8 cellular contexts compared by ENCODE assay signal in the genomic region with DNA sequence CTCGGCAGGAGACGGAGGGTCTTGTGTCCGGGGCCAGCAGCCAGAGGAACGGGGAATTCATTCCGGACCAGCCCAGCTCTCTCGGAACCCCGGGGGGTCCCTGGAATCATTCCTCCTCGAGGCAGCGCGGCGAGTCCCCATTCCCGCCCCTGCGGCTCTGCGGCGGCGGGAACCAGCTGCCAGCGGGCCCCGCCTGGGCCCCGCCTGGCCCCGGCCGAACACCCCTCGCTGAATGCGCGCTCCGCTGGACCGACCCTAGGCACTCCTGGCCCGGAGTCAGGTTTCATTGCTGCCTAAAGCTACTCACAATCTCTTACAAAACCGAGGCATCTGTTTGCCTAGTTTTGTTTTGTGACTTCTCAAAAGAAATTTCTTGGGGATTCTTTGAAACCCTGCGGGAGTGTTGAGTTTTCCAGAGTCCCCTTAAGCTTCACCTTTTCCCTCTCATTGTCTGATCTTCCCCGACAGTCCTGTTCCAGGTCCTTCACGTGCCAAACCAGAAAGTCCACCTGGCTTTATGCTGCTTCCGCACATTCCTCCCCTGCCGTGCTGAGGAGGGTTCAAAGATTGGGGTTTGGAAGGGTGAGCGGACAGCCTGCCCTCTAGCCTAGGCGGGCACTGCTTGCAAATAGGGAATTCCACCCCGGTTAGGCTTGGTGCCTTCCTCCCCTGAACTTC. TPM values are rescaled to one million over a fixed set of nuclear protein-coding genes. Genes with fewer than 3 reads are reported as not detected.
A peak's percentile ranks its signal among the peaks of the same experiment; 100 is the strongest.
DNase-seq lines count a peak whose midpoint lies in the region; ATAC-seq and TF ChIP-seq lines count a peak whose summit lies in the region.

No MANE protein-coding gene starts in this region.

- H3K27ac ChIP-seq in KOPT-K1 (ENCODE audit: low read depth, low read length, poor library complexity, severe bottlenecking): peak overlapping the region; percentile 45
- H3K27ac ChIP-seq in hepatocyte: peak overlapping the region; percentile 95

- H3K27ac Mint-ChIP-seq in activated naive CD8-positive, alpha-beta T cell treated with anti-CD3 and anti-CD28 coated beads, Interleukin-2, amount 10 ng/mL, durations not matched to agents 7 days and 5 days: peak overlapping the region; percentile 77

- peak overlapping the region; percentile 91 for H3K4me3 Mint-ChIP-seq in activated naive CD8-positive, alpha-beta T cell treated with anti-CD3 and anti-CD28 coated beads, Interleukin-2, amount 10 ng/mL, durations not matched to agents 7 days and 5 days

- H3K4me1 ChIP-seq in hepatocyte (ENCODE audit: insufficient read depth): peaks cover 35% of the 10 kb centered on the region

- H3K4me2 ChIP-seq in hepatocyte: peak overlapping the region; percentile 83

- no peaks in the 10 kb centered on the region for H3K27me3 ChIP-seq in hepatocyte

- H4K20me1 ChIP-seq in hepatocyte (ENCODE audit: insufficient read depth, poor library complexity, severe bottlenecking): peaks cover 2% of the 10 kb centered on the region

- intact Hi-C loops in sciatic nerve (cut with DNase I): loop anchor here (10.0 kb wide), 1 partner anchor 132 kb away; no protein-coding TSS in a partner anchor

- no peaks in the 10 kb centered on the region for H3K9me2 ChIP-seq in hepatocyte (replicated peaks; ENCODE audit: insufficient read depth)

- peak; percentile 32 for DNase-seq in GM10248 (ENCODE audit: extremely low spot score)
- DNase-seq in activated naive CD8-positive, alpha-beta T cell treated with anti-CD3 and anti-CD28 coated beads, Interleukin-2, amount 10 ng/mL, durations not matched to agents 7 days and 5 days: no peak
- DNase-seq in hepatocyte (ENCODE audit: low spot score): peak; percentile 64
- DNase-seq in sciatic nerve (ENCODE audit: low spot score): peak; percentile 67
- DNase-seq in NCI-H524 treated with DMSO at 0.1 percent for 48 hours (lab: John Stamatoyannopoulos, UW): no peak
- no peak for DNase-seq in effector CD8-positive, alpha-beta T cell (lab: John Stamatoyannopoulos, UW)

- H3K79me2 ChIP-seq in hepatocyte: peaks cover 51% of the 10 kb centered on the region

- ATAC-seq in GM21717 (IDR thresholded peaks at IDR 0.05; ENCODE audit: unreplicated experiment) (peak; percentile 33), sciatic nerve (peak; percentile 45)
- ATAC-seq in activated naive CD8-positive, alpha-beta T cell treated with anti-CD3 and anti-CD28 coated beads, Interleukin-2, amount 10 ng/mL, durations not matched to agents 7 days and 5 days (ENCODE audit: low read depth): peak; percentile 35

- H3K36me3 ChIP-seq in KOPT-K1 (ENCODE audit: insufficient read depth, low read length) (no peaks in the 10 kb centered on the region), hepatocyte (replicated peaks; ENCODE audit: insufficient read depth, low read depth) (no peaks in the 10 kb centered on the region)

- peak overlapping the region; percentile 86 for H3K4me3 ChIP-seq in hepatocyte

- CTCF ChIA-PET in GM10248 (lab: Yijun Ruan, JAX): interaction anchor here (0.8 to 4.1 kb wide), 15 partner anchors 8 to 134 kb away, joined by 3 to 31 read pairs (median 4); no protein-coding TSS in a partner anchor

- H3K4me1 Mint-ChIP-seq in activated naive CD8-positive, alpha-beta T cell treated with anti-CD3 and anti-CD28 coated beads, Interleukin-2, amount 10 ng/mL, durations not matched to agents 7 days and 5 days: peaks cover 17% of the 10 kb centered on the region

- POLR2A ChIA-PET in GM10248 (lab: Yijun Ruan, JAX): interaction anchor here (0.8 to 1.1 kb wide), 2 partner anchors 11 to 48 kb away, joined by 3 read pairs; partner anchors contain the start of gene PRMT9
- POLR2A ChIA-PET in activated naive CD8-positive, alpha-beta T cell treated with anti-CD3 and anti-CD28 coated beads, Interleukin-2, amount 10 ng/mL, durations not matched to agents 7 days and 5 days (lab: Charles Lee): interaction anchor here (0.8 to 1.8 kb wide), 7 partner anchors 10 to 710 kb away, joined by 3 to 8 read pairs (median 4); partner anchors contain the start of genes NR3C2, PRMT9 and TMEM184C

- peaks cover 29% of the 10 kb centered on the region for H3K27me3 Mint-ChIP-seq in activated naive CD8-positive, alpha-beta T cell treated with anti-CD3 and anti-CD28 coated beads, Interleukin-2, amount 10 ng/mL, durations not matched to agents 7 days and 5 days

- WGBS in hepatocyte (ENCODE audit: low lambda C conversion rate, missing lambda C conversion rate): under 1% methylated on average over 28 of the region's 36 CpGs

- peaks cover 1% of the 10 kb centered on the region for H3K36me3 Mint-ChIP-seq in activated naive CD8-positive, alpha-beta T cell treated with anti-CD3 and anti-CD28 coated beads, Interleukin-2, amount 10 ng/mL, durations not matched to agents 7 days and 5 days

- TF ChIP-seq CTCF in GM10248 (IDR thresholded peaks at IDR 0.05; ENCODE audit: control extremely low read depth, extremely low read depth, low read depth, missing control alignments) (no peak), hepatocyte (IDR thresholded peaks at IDR 0.05; ENCODE audit: poor library complexity) (no peak)

- H2AFZ ChIP-seq in hepatocyte: peak overlapping the region; percentile 91

- no peaks in the 10 kb centered on the region for H3K9me3 ChIP-seq in KOPT-K1 (ENCODE audit: insufficient read depth, low read length, poor library complexity, severe bottlenecking)
- H3K9me3 ChIP-seq in hepatocyte (ENCODE audit: low read depth): no peaks in the 10 kb centered on the region

- no peaks in the 10 kb centered on the region for H3K9me3 Mint-ChIP-seq in activated naive CD8-positive, alpha-beta T cell treated with anti-CD3 and anti-CD28 coated beads, Interleukin-2, amount 10 ng/mL, durations not matched to agents 7 days and 5 days

RNA-seq across cellular contexts. Expression of gene ARHGAP10, which starts 0.8 kb away (rescaled TPM):
- total RNA-seq in activated naive CD8-positive, alpha-beta T cell treated with anti-CD3 and anti-CD28 coated beads, Interleukin-2, amount 10 ng/mL, durations not matched to agents 7 days and 5 days: 1 to 10 TPM; 6.5 to 6.6 TPM
- total RNA-seq in hepatocyte: 23.4 and 24.8 TPM in 2 replicates
- polyA plus RNA-seq in hepatocyte: 16.8 and 26.5 TPM in 2 replicates
- total RNA-seq in sciatic nerve: 89.2 TPM

RNA-seq across cellular contexts. Expression of gene PRMT9, which starts 48.7 kb away (rescaled TPM):
- total RNA-seq in activated naive CD8-positive, alpha-beta T cell treated with anti-CD3 and anti-CD28 coated beads, Interleukin-2, amount 10 ng/mL, durations not matched to agents 7 days and 5 days: 10 to 100 TPM; 12.0 to 12.5 TPM
- 11.0 and 16.3 TPM in 2 replicates for total RNA-seq in hepatocyte
- polyA plus RNA-seq in hepatocyte: 6.0 and 6.2 TPM in 2 replicates
- total RNA-seq in sciatic nerve: 12.9 TPM

Comparison
In these comparisons a context has a peak if more than half of its experiments do, and no peak if none do; other contexts are left out.
1. DNase-seq: peak in GM10248 (single experiment), hepatocyte (single experiment) and sciatic nerve (single experiment); none in activated naive CD8-positive, alpha-beta T cell treated with anti-CD3 and anti-CD28 coated beads, Interleukin-2, amount 10 ng/mL, durations not matched to agents 7 days and 5 days (single experiment), NCI-H524 treated with DMSO at 0.1 percent for 48 hours (single experiment) and effector CD8-positive, alpha-beta T cell (single experiment).
2. Peak in every context shown above with its lines, with median percentiles within 50 percentile points of each other: ATAC-seq.